12 cellular contexts compared by ENCODE assay signal in genomic region chr2:190717764-190718651, GRCh38.
A peak's percentile ranks its signal among the peaks of the same experiment; 100 is the strongest.
DNase-seq lines count a peak whose midpoint lies in the region; ATAC-seq, FAIRE-seq and TF ChIP-seq lines count a peak whose summit lies in the region.
"Had no signal": no experiment of that assay in that cellular context is flagged by ENCODE, and none has a peak within 500 bp of the region (broad histone marks: within the 10 kb centered on the region; RNA-seq: fewer than 3 reads in every experiment).

No MANE protein-coding gene starts in this region.

- POLR2A ChIA-PET in A549 (lab: Yijun Ruan, JAX) = no interaction called here
- POLR2A ChIA-PET in H1 (lab: Charles Lee; ENCODE audit: partially characterized antibody) = no interaction called here

- no peak overlapping the region for H3K23ac ChIP-seq in H1 (ENCODE audit: insufficient read length)

- no peak overlapping the region for H2BK15ac ChIP-seq in H1 (ENCODE audit: low read length)

- H3K4me1 ChIP-seq in A549 (peaks cover 22% of the 10 kb centered on the region), H1 (replicated peaks in 1 of 4; ENCODE audit: control insufficient read depth in 3 of 4, insufficient read depth in 4 of 4, low read length in 3 of 4) (no peaks in the 10 kb centered on the region), aorta (ENCODE audit: control insufficient read depth in 1 of 2, insufficient read depth in 2 of 2, low read length in 2 of 2) (no peaks in the 10 kb centered on the region)
- H3K4me1 ChIP-seq: prostate gland had no signal

- no peak overlapping the region for H4K5ac ChIP-seq in H1 (ENCODE audit: insufficient read length, low read depth, low read length)

- H3K18ac ChIP-seq in H1 (ENCODE audit: extremely low read depth, low read length) = no peak overlapping the region

- H3K27me3 ChIP-seq in H1 (replicated peaks in 1 of 4; ENCODE audit: control insufficient read depth in 3 of 4, extremely low read depth in 1 of 4, insufficient read depth in 3 of 4, low read length in 3 of 4) (no peaks in the 10 kb centered on the region), aorta (ENCODE audit: control insufficient read depth in 1 of 2, insufficient read depth in 2 of 2, low read length in 1 of 2) (no peaks in the 10 kb centered on the region)
- H3K27me3 ChIP-seq: MG63 had no signal

- H3K79me2 ChIP-seq in H1 (ENCODE audit: control insufficient read depth in 1 of 2, insufficient read depth in 2 of 2, low read length in 2 of 2) = no peaks in the 10 kb centered on the region

- intact Hi-C loops in aorta (cut with DNase I) = no loop called here

- no peaks in the 10 kb centered on the region for H4K20me1 ChIP-seq in H1 (replicated peaks in 1 of 2; ENCODE audit: control insufficient read depth in 1 of 2, insufficient read depth in 2 of 2, low read length in 2 of 2)

- TF ChIP-seq POLR2A in A549 (IDR thresholded peaks at IDR 0.05; ENCODE audit: low read length) = no peak
- no peak for TF ChIP-seq POLR2A in H1 (IDR thresholded peaks at IDR 0.05; ENCODE audit: control extremely low read depth in 1 of 2, low read depth in 2 of 2, low read length in 2 of 2)

- H4K8ac ChIP-seq in H1 (ENCODE audit: extremely low read depth, insufficient read depth, low read length) = no peak overlapping the region

- H3K4me3 ChIP-seq in A549 = no peak overlapping the region
- no peak overlapping the region for H3K4me3 ChIP-seq in H1 (ENCODE audit: extremely low read depth in 1 of 4, insufficient read depth in 2 of 4, low read depth in 3 of 4, low read length in 4 of 4)
- no peak overlapping the region for H3K4me3 ChIP-seq in aorta (ENCODE audit: low read length in 2 of 2)
- H3K4me3 ChIP-seq: MG63, prostate gland had no signal

- H4K91ac ChIP-seq in H1 (replicated peaks; ENCODE audit: insufficient read length, low read length) = no peak overlapping the region

- WGBS in A549 (ENCODE audit: missing lambda C conversion rate) = 78% methylated on average over 15 of the region's 15 CpGs
- WGBS in H1 (ENCODE audit: extremely low coverage in 1 of 2, insufficient coverage in 1 of 2, insufficient read length in 1 of 2, insufficient replicate concordance in 2 of 2, low coverage in 1 of 2, low lambda C conversion rate in 2 of 2, missing lambda C conversion rate in 1 of 2), 2 experiments = 87% methylated on average over 15 of the region's 15 CpGs; no CpG with 5 or more reads in 1 of the 2 experiments
- WGBS in aorta, 2 donors = 77 to 80% methylated on average over 15 of the region's 15 CpGs

- ATAC-seq in A549 (peak in 1 of 2 experiments; percentile 8; a peak in 2 of 6 replicates), aorta (ENCODE audit: low FRiP score) (no peak), HG02642 (IDR thresholded peaks at IDR 0.05; ENCODE audit: poor library complexity, unreplicated experiment) (no peak), HG03457 (IDR thresholded peaks at IDR 0.05; ENCODE audit: unreplicated experiment) (no peak)

- TF ChIP-seq CTCF in A549 (IDR thresholded peaks at IDR 0.05) (no peak), H1 (IDR thresholded peaks at IDR 0.05; ENCODE audit: control extremely low read depth in 1 of 3, insufficient read depth in 1 of 3, low read depth in 1 of 3, low read length in 3 of 3) (no peak)

- H2BK120ac ChIP-seq in H1 (replicated peaks; ENCODE audit: low read depth, low read length) = no peak overlapping the region

- TF ChIP-seq EP300 in A549 (IDR thresholded peaks at IDR 0.05) (no peak), H1 (IDR thresholded peaks at IDR 0.05; ENCODE audit: borderline replicate concordance in 1 of 2, low read depth in 2 of 2, low read length in 2 of 2) (no peak)

- 0 out of 6 replicates have a peak overlapping the region, but pooled peaks of 1 of the 2 experiments have one; percentile 19 for H3K27ac ChIP-seq in A549
- H3K27ac ChIP-seq in H1 (ENCODE audit: low read depth, low read length) = no peak overlapping the region
- no peak overlapping the region for H3K27ac ChIP-seq in aorta (ENCODE audit: low read depth in 1 of 2, low read length in 2 of 2)
- H3K27ac ChIP-seq: prostate gland had no signal

- H3K9me3 ChIP-seq in A549 (peaks cover 4% of the 10 kb centered on the region; the same call in 1 of the 3 replicates), H1 (ENCODE audit: insufficient read depth in 2 of 2, low read depth in 1 of 2, low read length in 1 of 2) (no peaks in the 10 kb centered on the region), aorta (ENCODE audit: control insufficient read depth, low read length) (no peaks in the 10 kb centered on the region)
- H3K9me3 ChIP-seq: MG63, prostate gland had no signal

- no peaks in the 10 kb centered on the region for H3K79me1 ChIP-seq in H1 (ENCODE audit: low read depth, low read length)

- H2AFZ ChIP-seq in H1 (ENCODE audit: low read length) = 0 out of 2 replicates have a peak overlapping the region, but pooled peaks have one; percentile 4

- no peak overlapping the region for H2BK20ac ChIP-seq in H1 (ENCODE audit: low read length)

- CTCF ChIA-PET in A549 (lab: Yijun Ruan, JAX) = interaction anchor here (1.8 kb wide), 1 partner anchor 14 kb away, joined by 6 read pairs; no protein-coding TSS in a partner anchor
- CTCF ChIA-PET in H1 (lab: Charles Lee; ENCODE audit: partially characterized antibody) = interaction anchor here (1.8 kb wide), 1 partner anchor 10 kb away, joined by 5 read pairs; no protein-coding TSS in a partner anchor

- peak overlapping the region; percentile 51 for H3K4me2 ChIP-seq in A549
- H3K4me2 ChIP-seq in H1 (ENCODE audit: insufficient read depth in 1 of 2, low read depth in 2 of 2, low read length in 2 of 2) = no peak overlapping the region

- TF ChIP-seq RAD21 in A549 (conservative IDR thresholded peaks at IDR 0.05 in 1 of 2, IDR thresholded peaks at IDR 0.05 in 1 of 2) (no peak), H1 (IDR thresholded peaks at IDR 0.05 in 1 of 2, conservative IDR thresholded peaks at IDR 0.05 in 1 of 2; ENCODE audit: low read depth in 2 of 2, low read length in 2 of 2) (no peak)

- H3K23me2 ChIP-seq in H1 (ENCODE audit: low read depth, low read length) = no peaks in the 10 kb centered on the region; the same call in 1 of the 2 replicates

- FAIRE-seq in A549 (lab: Jason Lieb, UNC) (no peak), H1 (lab: Jason Lieb, UNC) (no peak)
- FAIRE-seq: D721Med had no signal

- no peak overlapping the region for H3K4ac ChIP-seq in H1 (replicated peaks; ENCODE audit: insufficient read length, low read depth, low read length)

- H3K56ac ChIP-seq in H1 (replicated peaks; ENCODE audit: insufficient read length, low read depth, low read length) = no peak overlapping the region

- DNase-seq in A549 (ENCODE audit: low read depth in 1 of 2, low spot score in 1 of 2) (no peak), DMS79 (lab: John Stamatoyannopoulos, UW) (peak; percentile 83), NCI-H510A treated with DMSO at 0.1 percent for 48 hours (lab: John Stamatoyannopoulos, UW) (peak; percentile 66), H1 (ENCODE audit: low read depth in 1 of 2, low spot score in 2 of 2) (no peak), aorta (no peak), AG20443 (ENCODE audit: low spot score) (no peak)
- DNase-seq: activated gamma-delta T cell had no signal

- H2AK5ac ChIP-seq in H1 (ENCODE audit: low read depth, low read length) = no peak overlapping the region

- no peak overlapping the region for H3K14ac ChIP-seq in H1 (ENCODE audit: insufficient read length)

- H3K9ac ChIP-seq in H1 (replicated peaks in 1 of 4; ENCODE audit: extremely low read depth in 1 of 4, low read depth in 3 of 4, low read length in 3 of 4) = no peak overlapping the region

- H2BK5ac ChIP-seq in H1 (ENCODE audit: low read depth, low read length) = no peak overlapping the region

- no peaks in the 10 kb centered on the region for H3K36me3 ChIP-seq in H1 (ENCODE audit: control insufficient read depth in 2 of 4, insufficient read depth in 4 of 4, low read length in 3 of 4)
- H3K36me3 ChIP-seq in aorta (ENCODE audit: control insufficient read depth in 1 of 2, insufficient read depth in 2 of 2, low read length in 1 of 2) = no peaks in the 10 kb centered on the region
- H3K36me3 ChIP-seq: MG63, prostate gland had no signal

- no peak overlapping the region for H2BK12ac ChIP-seq in H1 (ENCODE audit: low read depth, low read length)

TF ChIP-seq in A549, 52 proteins besides CTCF, POLR2A, EP300 and RAD21 (continues in another document):
- TF ChIP-seq MAZ (IDR thresholded peaks at IDR 0.05; ENCODE audit: borderline replicate concordance, low read depth, low read length) (no peak), ZFP36 (IDR thresholded peaks at IDR 0.05; ENCODE audit: borderline replicate concordance, partially characterized antibody) (no peak), NFE2L2 (conservative IDR thresholded peaks at IDR 0.05; ENCODE audit: low read length) (no peak), CBX2 (IDR thresholded peaks at IDR 0.05; ENCODE audit: borderline replicate concordance, low read depth) (no peak), TFCP2L1 (CRISPR knock-in tag; IDR thresholded peaks at IDR 0.05) (no peak), JUN (IDR thresholded peaks at IDR 0.05) (no peak), CHD2 (IDR thresholded peaks at IDR 0.05; ENCODE audit: low read length, partially characterized antibody) (no peak), HOXA7 (CRISPR knock-in tag; IDR thresholded peaks at IDR 0.05) (no peak), SMC3 (IDR thresholded peaks at IDR 0.05) (no peak), ZC3H11A (IDR thresholded peaks at IDR 0.05) (no peak), RNF2 (IDR thresholded peaks at IDR 0.05; ENCODE audit: borderline replicate concordance, low read depth) (no peak), CBX8 (IDR thresholded peaks at IDR 0.05) (no peak), MYC (IDR thresholded peaks at IDR 0.05; ENCODE audit: borderline replicate concordance, low read length) (no peak)

TF ChIP-seq in H1, 55 proteins besides CTCF, POLR2A, EP300 and RAD21:
- TF ChIP-seq POU5F1 (IDR thresholded peaks at IDR 0.05; ENCODE audit: low read depth, low read length) = no peak
- TF ChIP-seq YY1 (IDR thresholded peaks at IDR 0.05; ENCODE audit: low read depth, low read length) = no peak
- no peak for TF ChIP-seq SRF (IDR thresholded peaks at IDR 0.05; ENCODE audit: low read depth, low read length)
- no peak for TF ChIP-seq BRCA1 (IDR thresholded peaks at IDR 0.05; ENCODE audit: low read depth, low read length)
- TF ChIP-seq, protein P1, sequence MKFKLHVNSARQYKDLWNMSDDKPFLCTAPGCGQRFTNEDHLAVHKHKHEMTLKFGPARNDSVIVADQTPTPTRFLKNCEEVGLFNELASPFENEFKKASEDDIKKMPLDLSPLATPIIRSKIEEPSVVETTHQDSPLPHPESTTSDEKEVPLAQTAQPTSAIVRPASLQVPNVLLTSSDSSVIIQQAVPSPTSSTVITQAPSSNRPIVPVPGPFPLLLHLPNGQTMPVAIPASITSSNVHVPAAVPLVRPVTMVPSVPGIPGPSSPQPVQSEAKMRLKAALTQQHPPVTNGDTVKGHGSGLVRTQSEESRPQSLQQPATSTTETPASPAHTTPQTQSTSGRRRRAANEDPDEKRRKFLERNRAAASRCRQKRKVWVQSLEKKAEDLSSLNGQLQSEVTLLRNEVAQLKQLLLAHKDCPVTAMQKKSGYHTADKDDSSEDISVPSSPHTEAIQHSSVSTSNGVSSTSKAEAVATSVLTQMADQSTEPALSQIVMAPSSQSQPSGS (IDR thresholded peaks at IDR 0.05; ENCODE audit: low read length) = no peak
- TF ChIP-seq GABPA (IDR thresholded peaks at IDR 0.05; ENCODE audit: borderline replicate concordance, insufficient read depth, low read length) = no peak
- TF ChIP-seq JUND (IDR thresholded peaks at IDR 0.05; ENCODE audit: low read length) = no peak
- TF ChIP-seq SP1 (IDR thresholded peaks at IDR 0.05; ENCODE audit: low read depth, low read length) = no peak

Comparison
In these comparisons a context has a peak if more than half of its experiments do, and no peak if none do; other contexts are left out.
1. DNase-seq: peak in DMS79 (single experiment) and NCI-H510A treated with DMSO at 0.1 percent for 48 hours (single experiment); none in A549 (0 of 2), H1 (0 of 2), aorta (0 of 2) and AG20443 (single experiment).